Comparison of ENCODE assay signal across 24 cellular contexts in the genomic region with DNA sequence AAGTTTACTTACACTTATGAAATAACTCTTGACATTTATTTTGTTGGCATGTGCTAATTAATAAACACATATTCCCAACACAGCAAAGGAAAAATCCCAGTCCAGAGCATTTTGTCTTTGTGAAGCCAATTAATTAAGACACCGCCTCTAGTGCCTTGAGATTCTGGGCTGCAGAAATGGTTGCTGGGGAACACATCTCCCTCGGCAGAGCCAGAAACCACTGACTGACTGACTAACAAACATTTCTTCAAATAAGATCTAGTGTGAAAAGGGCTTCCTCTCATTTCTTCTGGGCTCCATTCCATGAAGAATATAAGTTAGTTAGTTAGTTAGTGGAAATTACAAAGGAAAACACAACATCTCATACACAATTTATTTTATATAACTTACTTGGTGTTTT.
"Had no signal": no experiment of that assay in that cellular context is flagged by ENCODE, and none has a peak within 500 bp of the region (broad histone marks: within the 10 kb centered on the region; RNA-seq: fewer than 3 reads in every experiment).

No MANE protein-coding gene starts in this region.

- DNase-seq: cortex of kidney; dorsolateral prefrontal cortex; effector CD8-positive, alpha-beta T cell; gastrocnemius medialis; glutamatergic neuron; kidney; left colon; left ventricle myocardium superior; mesendoderm; naive thymus-derived CD4-positive, alpha-beta T cell; nephron progenitor cell; psoas muscle; retina; right lobe of liver; stimulated activated CD4-positive, alpha-beta T cell treated with anti-CD3 and anti-CD28 coated beads, Interleukin-1b, Interleukin-23, amount 100 ng/mL, for 48 hours; stimulated activated CD4-positive, alpha-beta T cell treated with anti-CD3 and anti-CD28 coated beads, Interleukin-4, amount 100 ng/mL, for 24 hours; testis; upper lobe of right lung had no signal

- ATAC-seq: gastrocnemius medialis; left colon; left ventricle myocardium superior; naive thymus-derived CD4-positive, alpha-beta T cell; psoas muscle; right lobe of liver; stimulated activated memory B cell treated with anti-CD40 and anti-IgM and Interleukin-4, amounts not matched to agents 10 μg/mL and 1 μg/mL and 100 μg/mL, for 72 hours; upper lobe of right lung had no signal

- H3K27me3 Mint-ChIP-seq: naive thymus-derived CD4-positive, alpha-beta T cell; stimulated activated memory B cell treated with anti-CD40 and anti-IgM and Interleukin-4, amounts not matched to agents 10 μg/mL and 1 μg/mL and 100 μg/mL, for 72 hours; stimulated activated naive CD8-positive, alpha-beta T cell treated with anti-CD3 and anti-CD28 coated beads, Interleukin-15, Interleukin-2, amounts not matched to agents 100 ng/mL and 50 ng/mL, for 24 hours had no signal

- H3K79me2 ChIP-seq: parathyroid adenoma had no signal

- H3K9ac ChIP-seq: parathyroid adenoma had no signal

- H3K27ac ChIP-seq: parathyroid adenoma, right lobe of liver, testis, tibial nerve, upper lobe of right lung, vagina had no signal

- H3K4me1 ChIP-seq: testis, vagina had no signal

- H3K4me3 ChIP-seq: dorsolateral prefrontal cortex, gastrocnemius medialis, lung, psoas muscle, right lobe of liver, testis, tibial nerve, upper lobe of right lung, vagina had no signal

- H3K4me3 Mint-ChIP-seq: naive thymus-derived CD4-positive, alpha-beta T cell; nephron progenitor cell; stimulated activated memory B cell treated with anti-CD40 and anti-IgM and Interleukin-4, amounts not matched to agents 10 μg/mL and 1 μg/mL and 100 μg/mL, for 72 hours; stimulated activated naive CD8-positive, alpha-beta T cell treated with anti-CD3 and anti-CD28 coated beads, Interleukin-15, Interleukin-2, amounts not matched to agents 100 ng/mL and 50 ng/mL, for 24 hours had no signal

- H3K9me3 Mint-ChIP-seq: naive thymus-derived CD4-positive, alpha-beta T cell; stimulated activated memory B cell treated with anti-CD40 and anti-IgM and Interleukin-4, amounts not matched to agents 10 μg/mL and 1 μg/mL and 100 μg/mL, for 72 hours; stimulated activated naive CD8-positive, alpha-beta T cell treated with anti-CD3 and anti-CD28 coated beads, Interleukin-15, Interleukin-2, amounts not matched to agents 100 ng/mL and 50 ng/mL, for 24 hours had no signal

- H3K9me3 ChIP-seq: gastrocnemius medialis, psoas muscle, right lobe of liver, testis, tibial nerve, upper lobe of right lung, vagina had no signal

- H3K4me1 Mint-ChIP-seq: naive thymus-derived CD4-positive, alpha-beta T cell; nephron progenitor cell; stimulated activated memory B cell treated with anti-CD40 and anti-IgM and Interleukin-4, amounts not matched to agents 10 μg/mL and 1 μg/mL and 100 μg/mL, for 72 hours had no signal

- H2AFZ ChIP-seq: parathyroid adenoma had no signal

- H3K27me3 ChIP-seq: dorsolateral prefrontal cortex, gastrocnemius medialis, right lobe of liver, testis, tibial nerve, upper lobe of right lung, vagina had no signal

- H3K27ac Mint-ChIP-seq: stimulated activated memory B cell treated with anti-CD40 and anti-IgM and Interleukin-4, amounts not matched to agents 10 μg/mL and 1 μg/mL and 100 μg/mL, for 72 hours; stimulated activated naive CD8-positive, alpha-beta T cell treated with anti-CD3 and anti-CD28 coated beads, Interleukin-15, Interleukin-2, amounts not matched to agents 100 ng/mL and 50 ng/mL, for 24 hours had no signal
